ENCODE assay signal across 8 cellular contexts in genomic region chr15:67149068-67149841, GRCh38.
DNase-seq lines count a peak whose midpoint lies in the region; ATAC-seq and TF ChIP-seq lines count a peak whose summit lies in the region.

No MANE protein-coding gene starts in this region.

- no peaks in the 10 kb centered on the region for H3K9me3 ChIP-seq in ascending aorta
- no peaks in the 10 kb centered on the region for H3K9me3 ChIP-seq in upper lobe of left lung

- no peaks in the 10 kb centered on the region for H3K27me3 Mint-ChIP-seq in activated naive CD8-positive, alpha-beta T cell
- no peaks in the 10 kb centered on the region for H3K27me3 Mint-ChIP-seq in activated naive CD8-positive, alpha-beta T cell treated with anti-CD3 and anti-CD28 coated beads, Interleukin-2, amount 50 U/mL, for 24 hours
- H3K27me3 Mint-ChIP-seq in memory B cell = no peaks in the 10 kb centered on the region

- H3K36me3 ChIP-seq in ascending aorta (no peaks in the 10 kb centered on the region), upper lobe of left lung (no peaks in the 10 kb centered on the region)

- no peaks in the 10 kb centered on the region for H3K27me3 ChIP-seq in ascending aorta
- H3K27me3 ChIP-seq in upper lobe of left lung = no peaks in the 10 kb centered on the region

- peak overlapping the region; percentile 56 for H3K27ac Mint-ChIP-seq in activated naive CD8-positive, alpha-beta T cell
- H3K27ac Mint-ChIP-seq in activated naive CD8-positive, alpha-beta T cell treated with anti-CD3 and anti-CD28 coated beads, Interleukin-2, amount 50 U/mL, for 24 hours = no peak overlapping the region
- H3K27ac Mint-ChIP-seq in memory B cell = peak overlapping the region; percentile 5

- H3K4me3 Mint-ChIP-seq in activated naive CD8-positive, alpha-beta T cell = no peak overlapping the region
- no peak overlapping the region for H3K4me3 Mint-ChIP-seq in activated naive CD8-positive, alpha-beta T cell treated with anti-CD3 and anti-CD28 coated beads, Interleukin-2, amount 50 U/mL, for 24 hours
- H3K4me3 Mint-ChIP-seq in memory B cell = peak overlapping the region; percentile 14

- no peak for TF ChIP-seq POLR2A in upper lobe of left lung (IDR thresholded peaks at IDR 0.05)

- peak overlapping the region; percentile 86 to 89 for H3K27ac ChIP-seq in ascending aorta
- H3K27ac ChIP-seq in upper lobe of left lung = peak overlapping the region; percentile 70 to 82 (median 78)

- 71 to 89% methylated on average over 4 of the region's 6 CpGs for WGBS in upper lobe of left lung, 2 donors

- TF ChIP-seq CTCF in ascending aorta (IDR thresholded peaks at IDR 0.05) (no peak), upper lobe of left lung (IDR thresholded peaks at IDR 0.05) (no peak)

- DNase-seq in activated naive CD8-positive, alpha-beta T cell treated with anti-CD3 and anti-CD28 coated beads, Interleukin-2, amount 50 U/mL, for 24 hours = no peak
- no peak for DNase-seq in ascending aorta (ENCODE audit: low spot score in 2 of 2)
- no peak for DNase-seq in memory B cell (ENCODE audit: low spot score in 2 of 2)
- no peak for DNase-seq in upper lobe of left lung
- DNase-seq in NCI-H2029 (lab: John Stamatoyannopoulos, UW) = no peak
- no peak for DNase-seq in NCI-H1105 (lab: John Stamatoyannopoulos, UW)

- H3K4me3 ChIP-seq in ascending aorta (no peak overlapping the region), upper lobe of left lung (no peak overlapping the region)

- no peaks in the 10 kb centered on the region for H3K9me3 Mint-ChIP-seq in activated naive CD8-positive, alpha-beta T cell (ENCODE audit: low read depth)
- no peaks in the 10 kb centered on the region for H3K9me3 Mint-ChIP-seq in activated naive CD8-positive, alpha-beta T cell treated with anti-CD3 and anti-CD28 coated beads, Interleukin-2, amount 50 U/mL, for 24 hours
- H3K9me3 Mint-ChIP-seq in memory B cell = no peaks in the 10 kb centered on the region

- ATAC-seq in activated naive CD8-positive, alpha-beta T cell treated with anti-CD3 and anti-CD28 coated beads, Interleukin-2, amount 50 U/mL, for 24 hours = no peak
- ATAC-seq in memory B cell (ENCODE audit: low read depth) (no peak), upper lobe of left lung (ENCODE audit: low FRiP score in 2 of 2) (no peak), GM18498 (IDR thresholded peaks at IDR 0.05; ENCODE audit: unreplicated experiment) (no peak)

- H3K4me1 ChIP-seq in ascending aorta (peaks cover 21 to 51% of the 10 kb centered on the region in 2 donors), upper lobe of left lung (peaks cover 57 to 70% (median 63%) of the 10 kb centered on the region in 4 donors)

- peaks cover 2% of the 10 kb centered on the region for H3K36me3 Mint-ChIP-seq in activated naive CD8-positive, alpha-beta T cell
- peaks cover 2% of the 10 kb centered on the region for H3K36me3 Mint-ChIP-seq in activated naive CD8-positive, alpha-beta T cell treated with anti-CD3 and anti-CD28 coated beads, Interleukin-2, amount 50 U/mL, for 24 hours (ENCODE audit: low read depth)
- peaks cover 5% of the 10 kb centered on the region for H3K36me3 Mint-ChIP-seq in memory B cell

- intact Hi-C loops in ascending aorta (cut with DNase I) = loop anchor here (5.0 kb wide), 1 partner anchor 82 kb away; the partner anchor contains the start of gene SMAD3

- no peak for TF ChIP-seq EP300 in upper lobe of left lung (IDR thresholded peaks at IDR 0.05)

- H3K4me1 Mint-ChIP-seq in activated naive CD8-positive, alpha-beta T cell (ENCODE audit: low read depth) = peaks cover 62% of the 10 kb centered on the region
- peaks cover 86% of the 10 kb centered on the region for H3K4me1 Mint-ChIP-seq in activated naive CD8-positive, alpha-beta T cell treated with anti-CD3 and anti-CD28 coated beads, Interleukin-2, amount 50 U/mL, for 24 hours
- H3K4me1 Mint-ChIP-seq in memory B cell = peaks cover 59% of the 10 kb centered on the region
